ENCODE assay signal across 8 cellular contexts in genomic region chr2:116979941-116980340, GRCh38.
"Had no signal": no experiment of that assay in that cellular context is flagged by ENCODE, and none has a peak within 500 bp of the region (broad histone marks: within the 10 kb centered on the region; RNA-seq: fewer than 3 reads in every experiment).

No MANE protein-coding gene starts in this region.

- ATAC-seq: HCT116, HepG2 had no signal

- H3K9me3 ChIP-seq: HAP-1 had no signal

- H3K4me1 Mint-ChIP-seq: IgD-negative memory B cell had no signal

- H3K4me1 ChIP-seq: HAP-1 had no signal

- H3K4me3 Mint-ChIP-seq: GM23338, HFFc6, IgD-negative memory B cell had no signal

- FAIRE-seq: HepG2 had no signal

- H3K4me2 ChIP-seq: GM23338 had no signal

- H3K36me3 Mint-ChIP-seq: IgD-negative memory B cell had no signal

- H3K27ac ChIP-seq: HL-60 had no signal

- DNase-seq: H7, HFFc6 had no signal

- H3K4me3 ChIP-seq: GM23338, HAP-1 had no signal

- H3K27ac Mint-ChIP-seq: GM23338, HFFc6, IgD-negative memory B cell had no signal

- H3K36me3 ChIP-seq: HAP-1 had no signal

- H3K27me3 Mint-ChIP-seq: IgD-negative memory B cell had no signal

- H2AFZ ChIP-seq: GM23338 had no signal
